9 cellular contexts compared by ENCODE assay signal in the genomic region with DNA sequence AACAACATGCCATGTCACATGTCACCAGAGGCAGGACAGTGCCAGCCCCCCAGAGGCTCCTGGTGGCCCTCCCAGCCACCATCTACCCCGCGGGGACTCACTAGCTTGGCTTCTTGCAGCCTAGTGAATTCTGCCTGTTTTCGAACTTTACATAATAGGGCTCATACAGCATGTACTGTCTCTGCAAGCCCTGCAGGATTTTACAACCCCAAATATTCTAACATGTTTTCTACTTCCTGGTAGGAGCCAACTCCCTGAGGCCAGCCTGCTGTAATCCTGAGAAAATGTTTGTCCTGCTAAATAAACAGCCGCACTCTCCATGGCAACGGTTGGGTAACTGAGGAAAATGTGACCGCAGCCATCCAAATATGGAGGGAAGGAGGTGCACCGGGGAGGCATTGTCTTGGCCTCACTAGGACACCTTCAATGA. TPM values are rescaled to one million over a fixed set of nuclear protein-coding genes. Genes with fewer than 3 reads are reported as not detected.
A peak's percentile ranks its signal among the peaks of the same experiment; 100 is the strongest.
DNase-seq lines count a peak whose midpoint lies in the region; ATAC-seq and TF ChIP-seq lines count a peak whose summit lies in the region.
"Had no signal": no experiment of that assay in that cellular context is flagged by ENCODE, and none has a peak within 500 bp of the region (broad histone marks: within the 10 kb centered on the region; RNA-seq: fewer than 3 reads in every experiment).

No MANE protein-coding gene starts in this region.

- H3K27ac ChIP-seq in epithelial cell of prostate = peak overlapping the region; percentile 91
- no peak overlapping the region for H3K27ac ChIP-seq in SK-N-SH (ENCODE audit: low read depth in 2 of 2, low read length in 1 of 2)
- H3K27ac ChIP-seq: cardiac muscle cell had no signal

- H4K20me1 ChIP-seq in SK-N-SH (ENCODE audit: insufficient read depth) = peaks cover 15% of the 10 kb centered on the region; the same call in 1 of the 2 replicates

- peaks cover 24% of the 10 kb centered on the region; the same call in 1 of the 2 replicates for H3K79me2 ChIP-seq in SK-N-SH (ENCODE audit: insufficient read depth)

- peak; percentile 23 for DNase-seq in CD1c-positive myeloid dendritic cell (ENCODE audit: extremely low spot score)
- DNase-seq in NCI-H69 (lab: John Stamatoyannopoulos, UW) = peak; percentile 85
- peak; percentile 84 for DNase-seq in epithelial cell of prostate (ENCODE audit: low read depth, low spot score)
- peak; percentile 94 for DNase-seq in myocyte (ENCODE audit: low read depth)
- no peak for DNase-seq in SKM-1 (lab: John Stamatoyannopoulos, UW; ENCODE audit: unreplicated experiment)
- no peak for DNase-seq in SK-N-SH

- POLR2A ChIA-PET in SK-N-SH (lab: Yijun Ruan, JAX) = no interaction called here

- H3K9ac ChIP-seq in SK-N-SH = no peak overlapping the region

- no peaks in the 10 kb centered on the region for H3K36me3 ChIP-seq in SK-N-SH (replicated peaks in 1 of 2; ENCODE audit: control insufficient read depth in 1 of 2, insufficient read depth in 2 of 2, low read length in 1 of 2)
- H3K36me3 ChIP-seq: cardiac muscle cell had no signal

- no peak for TF ChIP-seq RAD21 in SK-N-SH (IDR thresholded peaks at IDR 0.05; ENCODE audit: low read length)

- no peaks in the 10 kb centered on the region for H3K9me2 ChIP-seq in SK-N-SH

- no peak overlapping the region for H2AFZ ChIP-seq in SK-N-SH (ENCODE audit: low read depth)

- no peaks in the 10 kb centered on the region for H3F3A ChIP-seq in SK-N-SH (replicated peaks; ENCODE audit: insufficient read depth)

- TF ChIP-seq CTCF in SK-N-SH (IDR thresholded peaks at IDR 0.05) = no peak

- no peak overlapping the region for H3K4me2 ChIP-seq in SK-N-SH

- no peak for TF ChIP-seq EP300 in SK-N-SH (IDR thresholded peaks at IDR 0.05; ENCODE audit: borderline replicate concordance in 1 of 2, low read depth in 1 of 2, low read length in 1 of 2)

- H3K4me3 ChIP-seq in SK-N-SH (ENCODE audit: low read depth in 2 of 2, low read length in 1 of 2) = no peak overlapping the region
- H3K4me3 ChIP-seq: cardiac muscle cell had no signal

- ATAC-seq in GM19452 (IDR thresholded peaks at IDR 0.05; ENCODE audit: unreplicated experiment) (no peak), GM18867 (IDR thresholded peaks at IDR 0.05; ENCODE audit: unreplicated experiment) (no peak)

- no peaks in the 10 kb centered on the region for H3K27me3 ChIP-seq in SK-N-SH (ENCODE audit: insufficient read depth)
- H3K27me3 ChIP-seq: cardiac muscle cell had no signal

- H3K9me3 ChIP-seq in SK-N-SH = no peaks in the 10 kb centered on the region

- CTCF ChIA-PET in SK-N-SH (lab: Yijun Ruan, JAX) = interaction anchor here (1.0 to 5.7 kb wide), 4 partner anchors 13 to 30 kb away, joined by 3 to 28 read pairs (median 3); no protein-coding TSS in a partner anchor

- H3K4me1 ChIP-seq in SK-N-SH (ENCODE audit: control insufficient read depth in 1 of 2, insufficient read depth in 2 of 2, low read depth in 1 of 2, low read length in 1 of 2) = peaks cover 8 to 15% of the 10 kb centered on the region in 2 experiments; a peak in 3 of 4 replicates

- WGBS in SK-N-SH (ENCODE audit: low lambda C conversion rate) = 70% methylated on average over 7 of the region's 7 CpGs

TF ChIP-seq in SK-N-SH, 30 proteins besides CTCF, POLR2A, EP300 and RAD21:
- no peak for TF ChIP-seq TEAD4 (IDR thresholded peaks at IDR 0.05; ENCODE audit: borderline replicate concordance, insufficient read depth)

RNA-seq across cellular contexts. Expression of a gene that starts 2.7 kb away (rescaled TPM):
- total RNA-seq in myocyte = 3.1 and 6.6 TPM in 2 replicates
- polyA plus RNA-seq in myocyte (2012) = 4.0 TPM
- polyA plus RNA-seq in SK-N-SH (2012; rRNA removed) = 0.82 and 0.96 TPM in 2 replicates
- polyA plus RNA-seq in SK-N-SH (2012; cell fraction: cytosol; rRNA removed) = 0.50 and 0.71 TPM in 2 replicates
- 2.5 and 2.6 TPM in 2 replicates for polyA plus RNA-seq in SK-N-SH (2012; cell fraction: nucleus; rRNA removed)

RNA-seq across cellular contexts. Expression of a gene that starts 34.6 kb away (rescaled TPM):
- total RNA-seq in myocyte = 8.2 and 8.8 TPM in 2 replicates
- 12.6 TPM for polyA plus RNA-seq in myocyte (2012)
- 9.7 and 15.0 TPM in 2 replicates for polyA plus RNA-seq in SK-N-SH (2012; rRNA removed)
- polyA plus RNA-seq in SK-N-SH (2012; cell fraction: cytosol; rRNA removed) = 10.3 and 11.6 TPM in 2 replicates
- 11.8 and 14.0 TPM in 2 replicates for polyA plus RNA-seq in SK-N-SH (2012; cell fraction: nucleus; rRNA removed)

RNA-seq across cellular contexts. Expression of a gene that starts 45.8 kb away (rescaled TPM):
- 289 and 488 TPM in 2 replicates for total RNA-seq in myocyte
- polyA plus RNA-seq in myocyte (2012) = 258 TPM
- polyA plus RNA-seq in SK-N-SH (2012; rRNA removed) = 3.6 and 4.4 TPM in 2 replicates
- 2.3 and 3.6 TPM in 2 replicates for polyA plus RNA-seq in SK-N-SH (2012; cell fraction: cytosol; rRNA removed)
- 11.1 and 18.1 TPM in 2 replicates for polyA plus RNA-seq in SK-N-SH (2012; cell fraction: nucleus; rRNA removed)

Comparison
In these comparisons a context has a peak if more than half of its experiments do, and no peak if none do; other contexts are left out.
1. DNase-seq: peak in CD1c-positive myeloid dendritic cell (single experiment), NCI-H69 (single experiment), epithelial cell of prostate (single experiment) and myocyte (single experiment); none in SKM-1 (single experiment) and SK-N-SH (single experiment).